In genomic region chrX:119391279-119391678, GRCh38 we compare ENCODE assay signal across 9 cellular contexts. TPM values are rescaled to one million over a fixed set of nuclear protein-coding genes. Genes with fewer than 3 reads are reported as not detected.
DNase-seq lines count a peak whose midpoint lies in the region; ATAC-seq, FAIRE-seq and TF ChIP-seq lines count a peak whose summit lies in the region.
"Had no signal": no experiment of that assay in that cellular context is flagged by ENCODE, and none has a peak within 500 bp of the region (broad histone marks: within the 10 kb centered on the region; RNA-seq: fewer than 3 reads in every experiment).

No MANE protein-coding gene starts in this region.

- no peak overlapping the region for H3K9ac ChIP-seq in endothelial cell of umbilical vein (replicated peaks; ENCODE audit: extremely low read depth, insufficient read depth, low read length)

- dilution Hi-C loops in endothelial cell of umbilical vein (cut with MboI; ENCODE audit: extremely low pct_ligation_motif_present, low sequenced_read_pairs) = no loop called here

- intact Hi-C loops in Right ventricle myocardium superior (cut with DNase I) (no loop called here), endothelial cell of umbilical vein (cut with micrococcal nuclease) (loop anchor here (1.0 kb wide), 1 partner anchor 121 kb away; no protein-coding TSS in a partner anchor), upper lobe of right lung (cut with DNase I) (no loop called here)

- peak; percentile 55 for FAIRE-seq in endothelial cell of umbilical vein (lab: Jason Lieb, UNC)

- H4K20me1 ChIP-seq in endothelial cell of umbilical vein (replicated peaks; ENCODE audit: control insufficient read depth, extremely low read depth, insufficient read depth, low read length) = no peaks in the 10 kb centered on the region

- TF ChIP-seq CTCF in cardiac muscle cell (IDR thresholded peaks at IDR 0.05; ENCODE audit: low read depth, low read length) (peak; percentile 43), endothelial cell of umbilical vein (IDR thresholded peaks at IDR 0.05; ENCODE audit: extremely low read depth in 1 of 2, insufficient read depth in 1 of 2, low read depth in 1 of 2, low read length in 2 of 2) (peak in 1 of 2 donors; percentile 15), upper lobe of right lung (IDR thresholded peaks at IDR 0.05) (peak; percentile 22)

- H3K9me3 ChIP-seq in cardiac muscle cell (ENCODE audit: low read depth) = no peaks in the 10 kb centered on the region
- no peaks in the 10 kb centered on the region for H3K9me3 ChIP-seq in endothelial cell of umbilical vein (replicated peaks; ENCODE audit: control insufficient read depth, insufficient read depth, low read length)
- H3K9me3 ChIP-seq in upper lobe of right lung = no peaks in the 10 kb centered on the region

- H3K36me3 ChIP-seq in cardiac muscle cell (no peaks in the 10 kb centered on the region), endothelial cell of umbilical vein (ENCODE audit: control insufficient read depth in 2 of 2, extremely low read depth in 1 of 2, insufficient read depth in 2 of 2, low read length in 2 of 2) (no peaks in the 10 kb centered on the region), upper lobe of right lung (no peaks in the 10 kb centered on the region)

- H3K27ac ChIP-seq in cardiac muscle cell (no peak overlapping the region), endothelial cell of umbilical vein (ENCODE audit: insufficient read depth, low read depth, low read length) (no peak overlapping the region), upper lobe of right lung (no peak overlapping the region)

- no peaks in the 10 kb centered on the region for H3K9me1 ChIP-seq in endothelial cell of umbilical vein (replicated peaks; ENCODE audit: control insufficient read depth, extremely low read depth, insufficient read depth, low read length)

- H2AFZ ChIP-seq in endothelial cell of umbilical vein (ENCODE audit: low read depth, low read length) = no peak overlapping the region

- no peak for TF ChIP-seq POLR2A in endothelial cell of umbilical vein (IDR thresholded peaks at IDR 0.05; ENCODE audit: low read depth, low read length)

- no peak for ATAC-seq in Right ventricle myocardium superior (ENCODE audit: poor library complexity)
- peak; percentile 64 for ATAC-seq in upper lobe of right lung
- no peak for ATAC-seq in HG03196 (IDR thresholded peaks at IDR 0.05; ENCODE audit: unreplicated experiment)
- ATAC-seq in HG02642 (IDR thresholded peaks at IDR 0.05; ENCODE audit: poor library complexity, unreplicated experiment) = no peak

- H3K4me1 ChIP-seq in cardiac muscle cell (ENCODE audit: low read depth) = no peaks in the 10 kb centered on the region
- H3K4me1 ChIP-seq in endothelial cell of umbilical vein (ENCODE audit: control insufficient read depth, extremely low read depth, insufficient read depth, low read length) = no peaks in the 10 kb centered on the region
- no peaks in the 10 kb centered on the region for H3K4me1 ChIP-seq in upper lobe of right lung

- H3K79me2 ChIP-seq in endothelial cell of umbilical vein (ENCODE audit: control insufficient read depth, insufficient read depth, low read length) = no peaks in the 10 kb centered on the region

- no peak overlapping the region for H3K4me3 ChIP-seq in cardiac muscle cell
- H3K4me3 ChIP-seq in endothelial cell of umbilical vein (replicated peaks in 1 of 3; ENCODE audit: insufficient read depth in 1 of 3, low read depth in 1 of 3, low read length in 3 of 3) = no peak overlapping the region
- H3K4me3 ChIP-seq in upper lobe of right lung = no peak overlapping the region

- no TSS peak for BruUV-seq in endothelial cell of umbilical vein (replicated peaks; lab: Mats Ljungman, UMichigan)

- CTCF ChIA-PET in endothelial cell of umbilical vein (lab: Charles Lee) = no interaction called here

- POLR2A ChIA-PET in endothelial cell of umbilical vein (lab: Charles Lee) = no interaction called here

- H3K4me2 ChIP-seq in endothelial cell of umbilical vein (ENCODE audit: insufficient read depth, low read length) = no peak overlapping the region

- DNase-seq in cardiac muscle cell (ENCODE audit: low read depth in 1 of 2, low spot score in 1 of 2) (peak in 1 of 2 donors; percentile 55), Right ventricle myocardium superior (no peak), MV-4-11 (lab: John Stamatoyannopoulos, UW) (peak; percentile 4), endothelial cell of umbilical vein (ENCODE audit: low read depth, low spot score) (peak; percentile 34), upper lobe of right lung (no peak), NCI-H526 treated with DMSO at 0.1 percent for 48 hours (lab: John Stamatoyannopoulos, UW) (no peak)
- DNase-seq: activated effector memory CD4-positive, alpha-beta T cell treated with anti-CD3 and anti-CD28 coated beads, Interleukin-2, amount 50 U/mL, for 16 hours had no signal

- H3K27me3 ChIP-seq in cardiac muscle cell (no peaks in the 10 kb centered on the region), endothelial cell of umbilical vein (ENCODE audit: control insufficient read depth in 2 of 2, insufficient read depth in 2 of 2, low read length in 2 of 2) (no peaks in the 10 kb centered on the region), upper lobe of right lung (no peaks in the 10 kb centered on the region)

TF ChIP-seq in endothelial cell of umbilical vein, 7 proteins besides CTCF, POLR2A, EP300 and RAD21:
- TF ChIP-seq POLR2AphosphoS5 (IDR thresholded peaks at IDR 0.05; ENCODE audit: insufficient read depth, low read depth, low read length) = no peak
- no peak for TF ChIP-seq MAX (IDR thresholded peaks at IDR 0.05; ENCODE audit: insufficient read depth, insufficient read length)
- no peak for TF ChIP-seq EZH2 (IDR thresholded peaks at IDR 0.05; ENCODE audit: borderline replicate concordance, low read depth, low read length, severe bottlenecking)
- TF ChIP-seq JUN (IDR thresholded peaks at IDR 0.05; ENCODE audit: borderline replicate concordance, insufficient read depth, insufficient read length, low read depth) = no peak
- no peak for TF ChIP-seq FOS (IDR thresholded peaks at IDR 0.05; ENCODE audit: borderline replicate concordance, insufficient read depth, low read length)
- TF ChIP-seq GATA2 (IDR thresholded peaks at IDR 0.05; ENCODE audit: insufficient read depth, insufficient read length, low read depth, low read length) = no peak
- no peak for TF ChIP-seq MYC (IDR thresholded peaks at IDR 0.05; ENCODE audit: low read depth, low read length)

RNA-seq across cellular contexts. Expression of gene SLC25A43, which starts 7.9 kb away (rescaled TPM):
- total RNA-seq in cardiac muscle cell (2.0 and 3.5 TPM in 2 replicates), Right ventricle myocardium superior (2.1 TPM), endothelial cell of umbilical vein (6.7 and 11.5 TPM in 2 replicates), upper lobe of right lung (13.5 TPM)
- polyA plus RNA-seq in cardiac muscle cell (2.6 and 3.0 TPM in 2 replicates), endothelial cell of umbilical vein (7.0 and 7.2 TPM in 2 replicates)
- polyA plus RNA-seq in endothelial cell of umbilical vein (2011; cell fraction: cytosol; rRNA removed) = 7.1 and 7.9 TPM in 2 replicates
- 5.6 and 5.9 TPM in 2 replicates for polyA plus RNA-seq in endothelial cell of umbilical vein (2011; cell fraction: nucleus; rRNA removed)
- 12.0 and 12.5 TPM in 2 replicates for polyA plus RNA-seq in endothelial cell of umbilical vein (2012)
- polyA minus RNA-seq in endothelial cell of umbilical vein = 5.0 and 7.0 TPM in 2 replicates
- polyA minus RNA-seq in endothelial cell of umbilical vein (2011; cell fraction: cytosol; rRNA and poly(A)+ RNA removed) = 4.9 TPM
- 4.2 and 5.5 TPM in 2 replicates for polyA minus RNA-seq in endothelial cell of umbilical vein (2011; cell fraction: nucleus; rRNA and poly(A)+ RNA removed)

Comparison
In these comparisons a context has a peak if more than half of its experiments do, and no peak if none do; other contexts are left out.
1. DNase-seq: peak in MV-4-11 (single experiment) and endothelial cell of umbilical vein (single experiment); none in Right ventricle myocardium superior (single experiment), upper lobe of right lung (single experiment) and NCI-H526 treated with DMSO at 0.1 percent for 48 hours (single experiment).